ENCODE assay signal across 2 cellular contexts in the genomic region with DNA sequence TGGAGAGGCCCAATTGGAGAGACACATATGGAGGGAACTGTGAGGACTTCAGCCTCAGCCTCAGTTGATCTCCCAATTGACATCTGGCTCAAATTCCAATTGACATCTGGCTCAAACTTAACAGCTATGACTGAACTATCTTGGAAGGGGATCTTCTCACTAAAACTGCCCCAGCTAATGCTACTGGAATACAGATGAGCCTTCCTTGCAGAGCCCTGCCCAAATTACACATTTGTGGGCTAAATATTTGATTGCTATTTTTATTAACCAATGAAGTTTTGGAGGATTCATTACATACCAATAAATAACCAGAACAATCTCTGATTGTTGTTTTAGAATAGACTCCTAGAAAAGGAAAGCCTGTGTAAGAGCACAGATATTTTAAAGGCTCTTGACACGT.
TF ChIP-seq lines count a peak whose summit lies in the region.

No MANE protein-coding gene starts in this region.

TF ChIP-seq in SK-N-SH treated with all-trans-retinoic acid at 6 μM for 48 hours, 23 proteins besides CTCF, POLR2A, EP300 and RAD21 (continued from another document):
- TF ChIP-seq, protein P1, sequence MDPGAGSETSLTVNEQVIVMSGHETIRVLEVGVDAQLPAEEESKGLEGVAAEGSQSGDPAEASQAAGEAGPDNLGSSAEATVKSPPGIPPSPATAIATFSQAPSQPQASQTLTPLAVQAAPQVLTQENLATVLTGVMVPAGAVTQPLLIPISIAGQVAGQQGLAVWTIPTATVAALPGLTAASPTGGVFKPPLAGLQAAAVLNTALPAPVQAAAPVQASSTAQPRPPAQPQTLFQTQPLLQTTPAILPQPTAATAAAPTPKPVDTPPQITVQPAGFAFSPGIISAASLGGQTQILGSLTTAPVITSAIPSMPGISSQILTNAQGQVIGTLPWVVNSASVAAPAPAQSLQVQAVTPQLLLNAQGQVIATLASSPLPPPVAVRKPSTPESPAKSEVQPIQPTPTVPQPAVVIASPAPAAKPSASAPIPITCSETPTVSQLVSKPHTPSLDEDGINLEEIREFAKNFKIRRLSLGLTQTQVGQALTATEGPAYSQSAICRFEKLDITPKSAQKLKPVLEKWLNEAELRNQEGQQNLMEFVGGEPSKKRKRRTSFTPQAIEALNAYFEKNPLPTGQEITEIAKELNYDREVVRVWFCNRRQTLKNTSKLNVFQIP (CRISPR knock-in tag; IDR thresholded peaks at IDR 0.05; ENCODE audit: borderline replicate concordance, low read depth): no peak
TF ChIP-seq in SK-N-SH treated with all-trans-retinoic acid at 6 μM for 48 hours: peak in this region for 1.

TF ChIP-seq in SK-N-SH, 30 proteins besides CTCF, POLR2A, EP300 and RAD21 (continued from another document):
- TF ChIP-seq, protein P2, sequence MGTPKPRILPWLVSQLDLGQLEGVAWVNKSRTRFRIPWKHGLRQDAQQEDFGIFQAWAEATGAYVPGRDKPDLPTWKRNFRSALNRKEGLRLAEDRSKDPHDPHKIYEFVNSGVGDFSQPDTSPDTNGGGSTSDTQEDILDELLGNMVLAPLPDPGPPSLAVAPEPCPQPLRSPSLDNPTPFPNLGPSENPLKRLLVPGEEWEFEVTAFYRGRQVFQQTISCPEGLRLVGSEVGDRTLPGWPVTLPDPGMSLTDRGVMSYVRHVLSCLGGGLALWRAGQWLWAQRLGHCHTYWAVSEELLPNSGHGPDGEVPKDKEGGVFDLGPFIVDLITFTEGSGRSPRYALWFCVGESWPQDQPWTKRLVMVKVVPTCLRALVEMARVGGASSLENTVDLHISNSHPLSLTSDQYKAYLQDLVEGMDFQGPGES (IDR thresholded peaks at IDR 0.05; ENCODE audit: low read depth, low read length): no peak
- TF ChIP-seq ELF1 (IDR thresholded peaks at IDR 0.05): no peak
- TF ChIP-seq EZH2phosphoT487 (IDR thresholded peaks at IDR 0.05; ENCODE audit: borderline replicate concordance, low read depth): no peak
- no peak for TF ChIP-seq RXRA (IDR thresholded peaks at IDR 0.05; ENCODE audit: borderline replicate concordance, low read depth)
- TF ChIP-seq, protein P3, sequence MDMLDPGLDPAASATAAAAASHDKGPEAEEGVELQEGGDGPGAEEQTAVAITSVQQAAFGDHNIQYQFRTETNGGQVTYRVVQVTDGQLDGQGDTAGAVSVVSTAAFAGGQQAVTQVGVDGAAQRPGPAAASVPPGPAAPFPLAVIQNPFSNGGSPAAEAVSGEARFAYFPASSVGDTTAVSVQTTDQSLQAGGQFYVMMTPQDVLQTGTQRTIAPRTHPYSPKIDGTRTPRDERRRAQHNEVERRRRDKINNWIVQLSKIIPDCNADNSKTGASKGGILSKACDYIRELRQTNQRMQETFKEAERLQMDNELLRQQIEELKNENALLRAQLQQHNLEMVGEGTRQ (IDR thresholded peaks at IDR 0.05; ENCODE audit: borderline replicate concordance, low read depth, low read length): no peak
- TF ChIP-seq TCF12 (IDR thresholded peaks at IDR 0.05): no peak
- TF ChIP-seq RFX5 (IDR thresholded peaks at IDR 0.05; ENCODE audit: low read length): no peak
- no peak for TF ChIP-seq NRF1 (IDR thresholded peaks at IDR 0.05; ENCODE audit: low read depth, low read length)
- no peak for TF ChIP-seq TEAD4 (IDR thresholded peaks at IDR 0.05; ENCODE audit: borderline replicate concordance, insufficient read depth)
- no peak for TF ChIP-seq SIN3A (IDR thresholded peaks at IDR 0.05; ENCODE audit: borderline replicate concordance, low read depth, low read length)
- TF ChIP-seq NFIC (IDR thresholded peaks at IDR 0.05; ENCODE audit: borderline replicate concordance): no peak
- TF ChIP-seq, protein P4, sequence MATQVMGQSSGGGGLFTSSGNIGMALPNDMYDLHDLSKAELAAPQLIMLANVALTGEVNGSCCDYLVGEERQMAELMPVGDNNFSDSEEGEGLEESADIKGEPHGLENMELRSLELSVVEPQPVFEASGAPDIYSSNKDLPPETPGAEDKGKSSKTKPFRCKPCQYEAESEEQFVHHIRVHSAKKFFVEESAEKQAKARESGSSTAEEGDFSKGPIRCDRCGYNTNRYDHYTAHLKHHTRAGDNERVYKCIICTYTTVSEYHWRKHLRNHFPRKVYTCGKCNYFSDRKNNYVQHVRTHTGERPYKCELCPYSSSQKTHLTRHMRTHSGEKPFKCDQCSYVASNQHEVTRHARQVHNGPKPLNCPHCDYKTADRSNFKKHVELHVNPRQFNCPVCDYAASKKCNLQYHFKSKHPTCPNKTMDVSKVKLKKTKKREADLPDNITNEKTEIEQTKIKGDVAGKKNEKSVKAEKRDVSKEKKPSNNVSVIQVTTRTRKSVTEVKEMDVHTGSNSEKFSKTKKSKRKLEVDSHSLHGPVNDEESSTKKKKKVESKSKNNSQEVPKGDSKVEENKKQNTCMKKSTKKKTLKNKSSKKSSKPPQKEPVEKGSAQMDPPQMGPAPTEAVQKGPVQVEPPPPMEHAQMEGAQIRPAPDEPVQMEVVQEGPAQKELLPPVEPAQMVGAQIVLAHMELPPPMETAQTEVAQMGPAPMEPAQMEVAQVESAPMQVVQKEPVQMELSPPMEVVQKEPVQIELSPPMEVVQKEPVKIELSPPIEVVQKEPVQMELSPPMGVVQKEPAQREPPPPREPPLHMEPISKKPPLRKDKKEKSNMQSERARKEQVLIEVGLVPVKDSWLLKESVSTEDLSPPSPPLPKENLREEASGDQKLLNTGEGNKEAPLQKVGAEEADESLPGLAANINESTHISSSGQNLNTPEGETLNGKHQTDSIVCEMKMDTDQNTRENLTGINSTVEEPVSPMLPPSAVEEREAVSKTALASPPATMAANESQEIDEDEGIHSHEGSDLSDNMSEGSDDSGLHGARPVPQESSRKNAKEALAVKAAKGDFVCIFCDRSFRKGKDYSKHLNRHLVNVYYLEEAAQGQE (IDR thresholded peaks at IDR 0.05; ENCODE audit: low read depth, low read length): no peak
- no peak for TF ChIP-seq JUND (IDR thresholded peaks at IDR 0.05)
- no peak for TF ChIP-seq MXI1 (IDR thresholded peaks at IDR 0.05; ENCODE audit: low read depth, low read length)
- TF ChIP-seq FOXM1 (IDR thresholded peaks at IDR 0.05; ENCODE audit: low read depth): no peak
- TF ChIP-seq GABPA (IDR thresholded peaks at IDR 0.05; ENCODE audit: low read depth): no peak
